8 cellular contexts compared by ENCODE assay signal in genomic region chr12:57087689-57088441, GRCh38. TPM values are rescaled to one million over a fixed set of nuclear protein-coding genes. Genes with fewer than 3 reads are reported as not detected.
DNase-seq lines count a peak whose midpoint lies in the region; ATAC-seq, FAIRE-seq and TF ChIP-seq lines count a peak whose summit lies in the region.

No MANE protein-coding gene starts in this region.

- no peak for TF ChIP-seq RAD21 in SK-N-SH (IDR thresholded peaks at IDR 0.05; ENCODE audit: low read length)

- H3K36me3 Mint-ChIP-seq in activated naive CD8-positive, alpha-beta T cell: no peaks in the 10 kb centered on the region

- CTCF ChIA-PET in SK-N-SH (lab: Yijun Ruan, JAX): interaction anchor here (1.2 to 23.2 kb wide), 6 partner anchors 13 to 126 kb away, joined by 3 to 339 read pairs (median 6); partner anchors contain the start of genes LRP1, NEMP1 and STAT6

- peak overlapping the region; percentile 92 for H3K4me2 ChIP-seq in SK-N-SH

- H3K4me3 ChIP-seq in SK-N-SH (ENCODE audit: low read depth in 2 of 2, low read length in 1 of 2) (peak overlapping the region; percentile 73 to 82), cardiac muscle cell (peak overlapping the region; percentile 76)

- H3F3A ChIP-seq in SK-N-SH (replicated peaks; ENCODE audit: insufficient read depth): peaks cover 43% of the 10 kb centered on the region

- 1% methylated on average over 15 of the region's 41 CpGs for WGBS in SK-N-SH (ENCODE audit: low lambda C conversion rate)

- H3K27ac Mint-ChIP-seq in activated naive CD8-positive, alpha-beta T cell: peak overlapping the region; percentile 96

- FAIRE-seq in urothelium cell line (lab: Jason Lieb, UNC): no peak

- peak; percentile 57 for DNase-seq in DMS53 treated with DMSO at 0.1 percent for 48 hours (lab: John Stamatoyannopoulos, UW; ENCODE audit: unreplicated experiment)
- peak; percentile 72 for DNase-seq in HuH-7 (ENCODE audit: low spot score)
- peak; percentile 82 for DNase-seq in SK-N-SH
- DNase-seq in cardiac muscle cell (ENCODE audit: low read depth in 1 of 2, low spot score in 1 of 2): peak; percentile 83 to 98
- DNase-seq in posterior vena cava (ENCODE audit: low spot score): peak; percentile 96
- peak; percentile 89 for DNase-seq in urothelium cell line (ENCODE audit: low spot score)

- ATAC-seq in GM21515 (IDR thresholded peaks at IDR 0.05; ENCODE audit: unreplicated experiment): peak; percentile 29

- H3K9me3 ChIP-seq in SK-N-SH (no peaks in the 10 kb centered on the region), cardiac muscle cell (ENCODE audit: low read depth) (no peaks in the 10 kb centered on the region)

- peak overlapping the region; percentile 72 for H2AFZ ChIP-seq in SK-N-SH (ENCODE audit: low read depth)

- TF ChIP-seq CTCF in SK-N-SH (IDR thresholded peaks at IDR 0.05): no peak
- no peak for TF ChIP-seq CTCF in cardiac muscle cell (IDR thresholded peaks at IDR 0.05; ENCODE audit: low read depth, low read length)

- H3K27me3 ChIP-seq in SK-N-SH (ENCODE audit: insufficient read depth): no peaks in the 10 kb centered on the region
- no peaks in the 10 kb centered on the region for H3K27me3 ChIP-seq in cardiac muscle cell

- H3K36me3 ChIP-seq in SK-N-SH (replicated peaks in 1 of 2; ENCODE audit: control insufficient read depth in 1 of 2, insufficient read depth in 2 of 2, low read length in 1 of 2) (peaks cover 19 to 20% of the 10 kb centered on the region in 2 experiments), cardiac muscle cell (peaks cover 8% of the 10 kb centered on the region)

- POLR2A ChIA-PET in SK-N-SH (lab: Yijun Ruan, JAX): interaction anchor here (1.5 kb wide), 1 partner anchor 9 kb away, joined by 5 read pairs; the partner anchor contains the start of gene NEMP1

- H3K27me3 Mint-ChIP-seq in activated naive CD8-positive, alpha-beta T cell: no peaks in the 10 kb centered on the region

- H4K20me1 ChIP-seq in SK-N-SH (ENCODE audit: insufficient read depth): peaks cover 26% of the 10 kb centered on the region

- H3K27ac ChIP-seq in SK-N-SH (ENCODE audit: low read depth in 2 of 2, low read length in 1 of 2) (peak overlapping the region; percentile 96 to 98), cardiac muscle cell (peak overlapping the region; percentile 92)

- no peaks in the 10 kb centered on the region for H3K9me2 ChIP-seq in SK-N-SH

- H3K9me3 Mint-ChIP-seq in activated naive CD8-positive, alpha-beta T cell (ENCODE audit: low read depth): no peaks in the 10 kb centered on the region

- peaks cover 38% of the 10 kb centered on the region for H3K79me2 ChIP-seq in SK-N-SH (ENCODE audit: insufficient read depth)

- H3K9ac ChIP-seq in SK-N-SH: peak overlapping the region; percentile 86

- H3K4me1 ChIP-seq in SK-N-SH (ENCODE audit: control insufficient read depth in 1 of 2, insufficient read depth in 2 of 2, low read depth in 1 of 2, low read length in 1 of 2): peaks cover 22 to 23% of the 10 kb centered on the region in 2 experiments; a peak in 2 of 4 replicates
- H3K4me1 ChIP-seq in cardiac muscle cell (ENCODE audit: low read depth): peaks cover 15% of the 10 kb centered on the region

- peaks cover 58% of the 10 kb centered on the region for H3K4me1 Mint-ChIP-seq in activated naive CD8-positive, alpha-beta T cell (ENCODE audit: low read depth)

- intact Hi-C loops in posterior vena cava (cut with DNase I): no loop called here

- H3K4me3 Mint-ChIP-seq in activated naive CD8-positive, alpha-beta T cell: peak overlapping the region; percentile 93

- no peak for TF ChIP-seq EP300 in SK-N-SH (IDR thresholded peaks at IDR 0.05; ENCODE audit: borderline replicate concordance in 1 of 2, low read depth in 1 of 2, low read length in 1 of 2)

TF ChIP-seq in SK-N-SH, 30 proteins besides CTCF, POLR2A, EP300 and RAD21:
- TF ChIP-seq TEAD4 (IDR thresholded peaks at IDR 0.05; ENCODE audit: borderline replicate concordance, insufficient read depth) (no peak), GABPA (IDR thresholded peaks at IDR 0.05; ENCODE audit: low read depth) (peak; percentile 47), TCF12 (IDR thresholded peaks at IDR 0.05) (peak; percentile 63; the same call in 1 of the 2 replicates), FOXJ3 (CRISPR knock-in tag; IDR thresholded peaks at IDR 0.05) (no peak), RCOR1 (IDR thresholded peaks at IDR 0.05; ENCODE audit: low read length) (0 out of 2 replicates have a peak, but pooled peaks have one; percentile 8), POLR2AphosphoS5 (IDR thresholded peaks at IDR 0.05; ENCODE audit: low read depth, low read length) (peak; percentile 56), TAF1 (IDR thresholded peaks at IDR 0.05; ENCODE audit: borderline replicate concordance, low read depth, low read length) (peak; percentile 51; the same call in 1 of the 2 replicates), SMC3 (IDR thresholded peaks at IDR 0.05; ENCODE audit: low read depth, low read length) (0 out of 2 replicates have a peak, but pooled peaks have one; percentile 4)
- TF ChIP-seq, protein P1, sequence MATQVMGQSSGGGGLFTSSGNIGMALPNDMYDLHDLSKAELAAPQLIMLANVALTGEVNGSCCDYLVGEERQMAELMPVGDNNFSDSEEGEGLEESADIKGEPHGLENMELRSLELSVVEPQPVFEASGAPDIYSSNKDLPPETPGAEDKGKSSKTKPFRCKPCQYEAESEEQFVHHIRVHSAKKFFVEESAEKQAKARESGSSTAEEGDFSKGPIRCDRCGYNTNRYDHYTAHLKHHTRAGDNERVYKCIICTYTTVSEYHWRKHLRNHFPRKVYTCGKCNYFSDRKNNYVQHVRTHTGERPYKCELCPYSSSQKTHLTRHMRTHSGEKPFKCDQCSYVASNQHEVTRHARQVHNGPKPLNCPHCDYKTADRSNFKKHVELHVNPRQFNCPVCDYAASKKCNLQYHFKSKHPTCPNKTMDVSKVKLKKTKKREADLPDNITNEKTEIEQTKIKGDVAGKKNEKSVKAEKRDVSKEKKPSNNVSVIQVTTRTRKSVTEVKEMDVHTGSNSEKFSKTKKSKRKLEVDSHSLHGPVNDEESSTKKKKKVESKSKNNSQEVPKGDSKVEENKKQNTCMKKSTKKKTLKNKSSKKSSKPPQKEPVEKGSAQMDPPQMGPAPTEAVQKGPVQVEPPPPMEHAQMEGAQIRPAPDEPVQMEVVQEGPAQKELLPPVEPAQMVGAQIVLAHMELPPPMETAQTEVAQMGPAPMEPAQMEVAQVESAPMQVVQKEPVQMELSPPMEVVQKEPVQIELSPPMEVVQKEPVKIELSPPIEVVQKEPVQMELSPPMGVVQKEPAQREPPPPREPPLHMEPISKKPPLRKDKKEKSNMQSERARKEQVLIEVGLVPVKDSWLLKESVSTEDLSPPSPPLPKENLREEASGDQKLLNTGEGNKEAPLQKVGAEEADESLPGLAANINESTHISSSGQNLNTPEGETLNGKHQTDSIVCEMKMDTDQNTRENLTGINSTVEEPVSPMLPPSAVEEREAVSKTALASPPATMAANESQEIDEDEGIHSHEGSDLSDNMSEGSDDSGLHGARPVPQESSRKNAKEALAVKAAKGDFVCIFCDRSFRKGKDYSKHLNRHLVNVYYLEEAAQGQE (IDR thresholded peaks at IDR 0.05; ENCODE audit: low read depth, low read length): no peak

RNA-seq across cellular contexts. Expression of gene NAB2, which starts 1.0 kb away (rescaled TPM):
- polyA plus RNA-seq in SK-N-SH (2012; rRNA removed) (23.7 and 24.9 TPM in 2 replicates), cardiac muscle cell (11.9 and 14.7 TPM in 2 replicates)
- polyA plus RNA-seq in SK-N-SH (2012; cell fraction: cytosol; rRNA removed): 12.7 and 18.9 TPM in 2 replicates
- 24.3 and 28.0 TPM in 2 replicates for polyA plus RNA-seq in SK-N-SH (2012; cell fraction: nucleus; rRNA removed)
- total RNA-seq in cardiac muscle cell (30.8 and 35.0 TPM in 2 replicates), posterior vena cava (10 to 100 TPM; 27.0 to 36.3 TPM)

RNA-seq across cellular contexts. Expression of gene NEMP1, which starts 9.3 kb away (rescaled TPM):
- polyA plus RNA-seq in SK-N-SH (2012; rRNA removed) (6.2 and 8.8 TPM in 2 replicates), cardiac muscle cell (5.8 and 6.6 TPM in 2 replicates)
- 7.0 and 7.1 TPM in 2 replicates for polyA plus RNA-seq in SK-N-SH (2012; cell fraction: cytosol; rRNA removed)
- 13.4 and 24.8 TPM in 2 replicates for polyA plus RNA-seq in SK-N-SH (2012; cell fraction: nucleus; rRNA removed)
- total RNA-seq in cardiac muscle cell (4.4 and 8.8 TPM in 2 replicates), posterior vena cava (10 to 100 TPM in 1 of 2 donors, 1 to 10 TPM in 1; 8.8 to 12.4 TPM)

RNA-seq across cellular contexts. Expression of gene STAT6, which starts 23.3 kb away (rescaled TPM):
- polyA plus RNA-seq in SK-N-SH (2012; rRNA removed) (0.15 and 0.42 TPM in 2 replicates), cardiac muscle cell (37.2 and 45.9 TPM in 2 replicates)
- polyA plus RNA-seq in SK-N-SH (2012; cell fraction: cytosol; rRNA removed): 0.05 and 0.19 TPM in 2 replicates
- 0.73 and 0.83 TPM in 2 replicates for polyA plus RNA-seq in SK-N-SH (2012; cell fraction: nucleus; rRNA removed)
- total RNA-seq in cardiac muscle cell (34.6 and 53.0 TPM in 2 replicates), posterior vena cava (100 to 1,000 TPM; 162 to 201 TPM)

RNA-seq across cellular contexts. Expression of gene MYO1A, which starts 37.9 kb away (rescaled TPM):
- polyA plus RNA-seq in SK-N-SH (2012; rRNA removed) (not detected in 2 replicates), cardiac muscle cell (1.5 TPM in 1 of 2 replicates, not detected in the other)
- polyA plus RNA-seq in SK-N-SH (2012; cell fraction: cytosol; rRNA removed): not detected in 2 replicates
- polyA plus RNA-seq in SK-N-SH (2012; cell fraction: nucleus; rRNA removed): 0.11 TPM in 1 of 2 replicates, not detected in the other
- total RNA-seq in cardiac muscle cell (not detected in 2 replicates), posterior vena cava (1 to 10 TPM in 1 of 2 donors, under 1 TPM in 1; 0.28 to 1.0 TPM)

RNA-seq across cellular contexts. Expression of gene LRP1, which starts 40.4 kb away (rescaled TPM):
- polyA plus RNA-seq in SK-N-SH (2012; rRNA removed) (18.8 and 55.0 TPM in 2 replicates), cardiac muscle cell (28.3 and 28.5 TPM in 2 replicates)
- polyA plus RNA-seq in SK-N-SH (2012; cell fraction: cytosol; rRNA removed): 22.3 and 34.9 TPM in 2 replicates
- 127 and 168 TPM in 2 replicates for polyA plus RNA-seq in SK-N-SH (2012; cell fraction: nucleus; rRNA removed)
- total RNA-seq in cardiac muscle cell (37.1 and 77.5 TPM in 2 replicates), posterior vena cava (100 to 1,000 TPM; 465 to 757 TPM)

Comparison
In these comparisons a context has a peak if more than half of its experiments do, and no peak if none do; other contexts are left out.
1. Peak in every context shown above with its lines: DNase-seq, ATAC-seq, H3K4me3 ChIP-seq and H3K27ac ChIP-seq.